In the genomic region with DNA sequence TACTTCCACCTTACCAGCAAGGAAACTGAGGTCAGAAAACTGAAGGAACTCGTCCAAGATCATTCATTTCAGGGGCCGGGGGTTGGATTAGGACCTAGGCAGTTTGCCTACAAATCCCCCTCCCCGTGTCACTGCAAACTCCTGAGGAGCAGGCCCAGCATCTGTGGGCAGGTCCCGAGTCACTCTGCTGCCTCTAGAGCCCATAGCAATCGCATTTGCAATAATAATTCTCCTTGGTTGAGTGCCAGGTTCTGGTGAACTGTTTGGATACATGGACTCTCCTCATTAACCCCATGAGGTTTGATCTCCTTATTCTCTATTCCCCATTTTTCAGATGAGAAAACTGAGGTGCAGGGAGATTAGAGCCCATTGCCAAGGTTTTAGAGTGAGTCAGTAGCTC, we compare ENCODE assay signal across 8 cellular contexts. TPM values are rescaled to one million over a fixed set of nuclear protein-coding genes. Genes with fewer than 3 reads are reported as not detected.
DNase-seq lines count a peak whose midpoint lies in the region; ATAC-seq and TF ChIP-seq lines count a peak whose summit lies in the region.

No MANE protein-coding gene starts in this region.

- intact Hi-C loops in testis (cut with DNase I; ENCODE audit: low total_unique reads): no loop called here

- peak overlapping the region; percentile 80 to 93 for H3K27ac Mint-ChIP-seq in activated naive CD4-positive, alpha-beta T cell treated with anti-CD3 and anti-CD28 coated beads, Interleukin-2, amount 50 U/mL, for 72 hours

- TF ChIP-seq POLR2A in testis (IDR thresholded peaks at IDR 0.05): no peak

- no peak overlapping the region for H3K27ac ChIP-seq in iPS-20b (ENCODE audit: low read length)
- peak overlapping the region; percentile 77 to 82 for H3K27ac ChIP-seq in testis

- H3K9me3 ChIP-seq in iPS-20b (ENCODE audit: insufficient read depth, low read depth, low read length) (no peaks in the 10 kb centered on the region), testis (no peaks in the 10 kb centered on the region)

- H3K9me3 Mint-ChIP-seq in activated naive CD4-positive, alpha-beta T cell treated with anti-CD3 and anti-CD28 coated beads, Interleukin-2, amount 50 U/mL, for 72 hours: no peaks in the 10 kb centered on the region

- peaks cover 0 to 8% of the 10 kb centered on the region in 2 donors for H3K36me3 Mint-ChIP-seq in activated naive CD4-positive, alpha-beta T cell treated with anti-CD3 and anti-CD28 coated beads, Interleukin-2, amount 50 U/mL, for 72 hours

- peak overlapping the region; percentile 85; the same call in 1 of the 2 replicates for H3K9ac ChIP-seq in iPS-20b (ENCODE audit: low read depth, low read length)

- 0 to 4% methylated on average over 5 of the region's 5 CpGs for WGBS in testis, 2 donors

- H3K4me3 ChIP-seq in AG09309 (ENCODE audit: control insufficient read depth, low read depth, low read length): peak overlapping the region; percentile 98
- H3K4me3 ChIP-seq in HFF-Myc (replicated peaks; ENCODE audit: low read depth, low read length): peak overlapping the region; percentile 79
- peak overlapping the region; percentile 86 for H3K4me3 ChIP-seq in iPS-20b (ENCODE audit: low read length)
- peak overlapping the region; percentile 81 to 96 for H3K4me3 ChIP-seq in testis

- no peak for ATAC-seq in activated naive CD4-positive, alpha-beta T cell treated with anti-CD3 and anti-CD28 coated beads, Interleukin-2, amount 50 U/mL, for 72 hours
- no peak for ATAC-seq in HG03045 (IDR thresholded peaks at IDR 0.05; ENCODE audit: unreplicated experiment)

- H3K27me3 ChIP-seq in iPS-20b (ENCODE audit: insufficient read depth, low read length): no peaks in the 10 kb centered on the region
- H3K27me3 ChIP-seq in testis: no peaks in the 10 kb centered on the region

- H3K36me3 ChIP-seq in iPS-20b (ENCODE audit: insufficient read depth, low read depth, low read length): peaks cover 28% of the 10 kb centered on the region
- no peaks in the 10 kb centered on the region for H3K36me3 ChIP-seq in testis (ENCODE audit: low read depth, missing control alignments)

- peak; percentile 12 for TF ChIP-seq CTCF in AG09309 (IDR thresholded peaks at IDR 0.05; ENCODE audit: control insufficient read depth, insufficient read depth, low read depth, low read length, missing control alignments)
- no peak for TF ChIP-seq CTCF in HFF-Myc (IDR thresholded peaks at IDR 0.05; ENCODE audit: low read depth, low read length, missing control alignments)
- no peak for TF ChIP-seq CTCF in testis (IDR thresholded peaks at IDR 0.05)

- H3K4me1 ChIP-seq in iPS-20b (ENCODE audit: insufficient read depth, low read length) (no peaks in the 10 kb centered on the region), testis (peaks cover 19% of the 10 kb centered on the region)

- DNase-seq in AG09309 (ENCODE audit: low read depth): peak; percentile 10
- DNase-seq in HFF-Myc (ENCODE audit: extremely low read depth, low read depth): peak; percentile 25
- DNase-seq in activated naive CD4-positive, alpha-beta T cell treated with anti-CD3 and anti-CD28 coated beads, Interleukin-2, amount 50 U/mL, for 72 hours (ENCODE audit: low spot score in 2 of 2): no peak
- DNase-seq in testis: peak; percentile 46
- no peak for DNase-seq in effector CD8-positive, alpha-beta T cell (lab: John Stamatoyannopoulos, UW)
- DNase-seq in ecto neural progenitor cell (ENCODE audit: low spot score): no peak

RNA-seq across cellular contexts. Expression of a gene that starts 0.9 kb away (rescaled TPM):
- total RNA-seq in activated naive CD4-positive, alpha-beta T cell treated with anti-CD3 and anti-CD28 coated beads, Interleukin-2, amount 50 U/mL, for 72 hours: 100 to 1,000 TPM in 1 of 2 donors, 10 to 100 TPM in 1; 75.7 to 100 TPM
- 100 to 1,000 TPM; 228 to 232 TPM for total RNA-seq in testis
- 209 TPM for polyA plus RNA-seq in testis (ENCODE audit: insufficient read depth, low read depth, low replicate concordance)

RNA-seq across cellular contexts. Expression of a gene that starts 8.3 kb away (rescaled TPM):
- 100 to 1,000 TPM; 268 to 366 TPM for total RNA-seq in activated naive CD4-positive, alpha-beta T cell treated with anti-CD3 and anti-CD28 coated beads, Interleukin-2, amount 50 U/mL, for 72 hours
- total RNA-seq in testis: 100 to 1,000 TPM; 418 to 540 TPM
- polyA plus RNA-seq in testis (ENCODE audit: insufficient read depth, low read depth, low replicate concordance): 491 TPM

RNA-seq across cellular contexts. Expression of a gene that starts 17.1 kb away (rescaled TPM):
- 10 to 100 TPM; 30.7 to 36.0 TPM for total RNA-seq in activated naive CD4-positive, alpha-beta T cell treated with anti-CD3 and anti-CD28 coated beads, Interleukin-2, amount 50 U/mL, for 72 hours
- total RNA-seq in testis: 10 to 100 TPM; 38.7 to 42.6 TPM
- 24.7 TPM for polyA plus RNA-seq in testis (ENCODE audit: insufficient read depth, low read depth, low replicate concordance)

Comparison
In these comparisons a context has a peak if more than half of its experiments do, and no peak if none do; other contexts are left out.
1. DNase-seq: peak in AG09309 (single experiment), HFF-Myc (single experiment) and testis (single experiment); none in activated naive CD4-positive, alpha-beta T cell treated with anti-CD3 and anti-CD28 coated beads, Interleukin-2, amount 50 U/mL, for 72 hours (0 of 2), effector CD8-positive, alpha-beta T cell (single experiment) and ecto neural progenitor cell (single experiment).
2. Peak in every context shown above with its lines, with median percentiles within 50 percentile points of each other: H3K4me3 ChIP-seq.